Comparison of ENCODE assay signal across 8 cellular contexts in the genomic region with DNA sequence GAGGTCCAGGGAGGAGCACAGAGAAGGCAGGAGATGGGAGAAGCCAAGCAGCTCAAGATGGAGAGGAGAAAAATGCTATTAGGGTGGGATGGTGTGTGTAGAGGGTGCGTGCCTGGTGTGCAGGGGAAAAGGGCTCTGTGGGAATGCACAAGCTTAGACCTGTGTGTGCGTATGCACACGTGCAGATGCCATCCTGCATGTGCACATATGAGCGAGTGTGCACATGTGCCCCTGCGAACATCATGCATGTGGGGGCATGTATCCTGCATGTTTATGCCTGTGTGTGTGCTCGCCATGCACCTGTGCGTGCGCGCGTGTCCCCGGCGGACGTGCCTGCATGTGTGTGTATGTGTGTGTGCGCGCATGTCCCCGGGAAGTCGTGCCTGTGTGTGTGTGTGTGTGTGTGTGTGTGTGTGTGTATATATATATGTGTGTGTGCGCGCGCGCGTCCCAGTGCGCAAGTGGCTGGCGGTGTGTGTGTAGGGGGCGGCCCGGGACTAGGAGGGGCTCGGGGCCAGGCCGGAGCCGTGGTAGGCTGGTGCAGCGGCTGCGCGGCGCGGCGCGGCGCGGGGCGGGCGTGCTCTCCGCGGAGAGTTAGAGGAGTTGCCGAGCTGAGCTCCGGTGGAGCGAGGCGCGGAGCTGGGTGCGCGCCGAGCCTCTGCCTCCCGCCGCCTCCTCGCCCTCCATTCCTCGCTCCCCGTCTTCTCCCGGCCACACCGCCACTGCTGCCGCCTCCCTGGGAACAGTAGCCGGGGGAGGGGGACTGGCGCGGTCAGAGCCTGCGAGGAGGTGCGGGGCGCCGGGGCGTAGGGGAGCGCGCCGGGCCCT. TPM values are rescaled to one million over a fixed set of nuclear protein-coding genes. Genes with fewer than 3 reads are reported as not detected.
DNase-seq lines count a peak whose midpoint lies in the region; ATAC-seq, FAIRE-seq and TF ChIP-seq lines count a peak whose summit lies in the region.

Gene KCNJ12, plus strand, starts transcription at position 601 of the 828 bp plus-strand sequence. CDS start 38,986 bp downstream, outside the sequence.

- H3K9me3 Mint-ChIP-seq in mesothelial cell of epicardium: no peaks in the 10 kb centered on the region

- no peaks in the 10 kb centered on the region for H3K9me3 ChIP-seq in A549
- H3K9me3 ChIP-seq in ectodermal cell (ENCODE audit: control insufficient read depth, low read length): no peaks in the 10 kb centered on the region
- H3K9me3 ChIP-seq in uterus: no peaks in the 10 kb centered on the region
- no peaks in the 10 kb centered on the region for H3K9me3 ChIP-seq in small intestine (ENCODE audit: control insufficient read depth, low read depth)
- H3K9me3 ChIP-seq in HAP-1: no peaks in the 10 kb centered on the region

- H3K4me2 ChIP-seq in A549: peak within 1 kb of the TSS; percentile 89

- H3K36me3 ChIP-seq in ectodermal cell (ENCODE audit: control insufficient read depth, insufficient read depth, low read length): no peaks in the 10 kb centered on the region
- H3K36me3 ChIP-seq in uterus: no peaks in the 10 kb centered on the region
- H3K36me3 ChIP-seq in small intestine (ENCODE audit: control insufficient read depth in 2 of 2, insufficient read depth in 2 of 2, low read length in 2 of 2): no peaks in the 10 kb centered on the region
- H3K36me3 ChIP-seq in HAP-1 (replicated peaks): no peaks in the 10 kb centered on the region

- POLR2A ChIA-PET in A549 (lab: Yijun Ruan, JAX): no interaction called here

- H3K27me3 ChIP-seq in ectodermal cell (ENCODE audit: control insufficient read depth, insufficient read depth, low read length, poor library complexity, severe bottlenecking): peaks cover 47% of the 10 kb centered on the region
- H3K27me3 ChIP-seq in uterus: peaks cover 0 to 4% of the 10 kb centered on the region in 2 donors
- peaks cover 6 to 22% of the 10 kb centered on the region in 2 donors for H3K27me3 ChIP-seq in small intestine (ENCODE audit: control insufficient read depth in 2 of 2, insufficient read depth in 2 of 2, low read length in 2 of 2)
- H3K27me3 ChIP-seq in HAP-1 (ENCODE audit: low read depth): peaks cover 13% of the 10 kb centered on the region

- intact Hi-C loops in uterus (cut with DNase I; ENCODE audit: low total_unique reads): no loop called here

- no peak for TF ChIP-seq EP300 in A549 (IDR thresholded peaks at IDR 0.05)

- H3K27me3 Mint-ChIP-seq in mesothelial cell of epicardium (ENCODE audit: low read depth): peaks cover 77% of the 10 kb centered on the region

- H3K36me3 Mint-ChIP-seq in mesothelial cell of epicardium: no peaks in the 10 kb centered on the region

- in situ Hi-C loops in HAP-1 (cut with MboI; ENCODE audit: low sequenced_read_pairs): no loop called here

- H3K4me3 Mint-ChIP-seq in mesothelial cell of epicardium: peak within 1 kb of the TSS; percentile 62

- TF ChIP-seq POLR2A in A549 (IDR thresholded peaks at IDR 0.05; ENCODE audit: low read length): peak; percentile 15; the same call in 1 of the 2 replicates
- no peak for TF ChIP-seq POLR2A in uterus (IDR thresholded peaks at IDR 0.05)

- CTCF ChIA-PET in A549 (lab: Yijun Ruan, JAX): interaction anchor here (1.1 to 4.0 kb wide), 6 partner anchors 11 to 137 kb away, joined by 3 to 20 read pairs (median 8); no protein-coding TSS in a partner anchor

- DNase-seq in A549 (ENCODE audit: low read depth in 1 of 2, low spot score in 1 of 2): peak in 1 of 2 experiments; percentile 43
- DNase-seq in HK-2 (ENCODE audit: unreplicated experiment): peak; percentile 31
- DNase-seq in mesothelial cell of epicardium (ENCODE audit: low spot score in 2 of 2, unreplicated experiment in 2 of 2): peak in 1 of 2 experiments; percentile 47
- no peak for DNase-seq in uterus
- DNase-seq in small intestine: no peak
- no peak for DNase-seq in HAP-1 (ENCODE audit: low spot score in 2 of 2)
- DNase-seq in KG1 (lab: John Stamatoyannopoulos, UW): no peak

- H3K4me3 ChIP-seq in A549 (peak within 1 kb of the TSS; percentile 52), ectodermal cell (ENCODE audit: insufficient read depth, low read depth, low read length) (peak within 1 kb of the TSS; percentile 41), uterus (peak within 1 kb of the TSS; percentile 15 to 44), small intestine (ENCODE audit: low read depth in 1 of 2, low read length in 2 of 2) (peak within 1 kb of the TSS in 1 of 2 donors; percentile 2), HAP-1 (no peak within 1 kb of the TSS)

- FAIRE-seq in A549 (lab: Jason Lieb, UNC) (no peak), small intestine (lab: Jason Lieb, UNC) (no peak)

- peaks cover 13% of the 10 kb centered on the region for H3K4me1 Mint-ChIP-seq in mesothelial cell of epicardium

- TF ChIP-seq CTCF in A549 (IDR thresholded peaks at IDR 0.05) (no peak), mesothelial cell of epicardium (IDR thresholded peaks at IDR 0.05; ENCODE audit: unreplicated experiment) (no peak), uterus (IDR thresholded peaks at IDR 0.05) (no peak)

- peak within 1 kb of the TSS; percentile 62 to 85 for H3K27ac ChIP-seq in A549
- H3K27ac ChIP-seq in ectodermal cell (ENCODE audit: insufficient read depth, low read depth, low read length, poor library complexity, severe bottlenecking): no peak within 1 kb of the TSS
- H3K27ac ChIP-seq in uterus: no peak within 1 kb of the TSS
- no peak within 1 kb of the TSS for H3K27ac ChIP-seq in small intestine (ENCODE audit: low read depth in 1 of 2, low read length in 1 of 2)

- H3K4me1 ChIP-seq in A549: peaks cover 4% of the 10 kb centered on the region; the same call in 1 of the 3 replicates
- peaks cover 25% of the 10 kb centered on the region for H3K4me1 ChIP-seq in ectodermal cell (ENCODE audit: control insufficient read depth, insufficient read depth, low read length)
- peaks cover 0 to 20% of the 10 kb centered on the region in 2 donors for H3K4me1 ChIP-seq in uterus
- H3K4me1 ChIP-seq in small intestine (ENCODE audit: control insufficient read depth in 2 of 2, insufficient read depth in 1 of 2, low read depth in 1 of 2, low read length in 1 of 2): peaks cover 0 to 3% of the 10 kb centered on the region in 2 donors
- H3K4me1 ChIP-seq in HAP-1: no peaks in the 10 kb centered on the region

- no peak for TF ChIP-seq RAD21 in A549 (conservative IDR thresholded peaks at IDR 0.05 in 1 of 2, IDR thresholded peaks at IDR 0.05 in 1 of 2)

- peak; percentile 21 to 38; a peak in 5 of 6 replicates for ATAC-seq in A549

- no peak within 1 kb of the TSS for H3K27ac Mint-ChIP-seq in mesothelial cell of epicardium

- 75% methylated on average over 50 of the region's 69 CpGs for WGBS in A549 (ENCODE audit: missing lambda C conversion rate)
- 19% methylated on average over 69 of the region's 69 CpGs for WGBS in ectodermal cell, 2 experiments
- WGBS in small intestine, 3 donors: 7 to 17% (median 9%) methylated on average over 38 to 69 of the region's 69 CpGs

TF ChIP-seq in A549, 52 proteins besides CTCF, POLR2A, EP300 and RAD21:
- TF ChIP-seq RNF2 (IDR thresholded peaks at IDR 0.05; ENCODE audit: borderline replicate concordance, low read depth) (no peak), ZNF302 (CRISPR knock-in tag; IDR thresholded peaks at IDR 0.05) (no peak), ZSCAN20 (CRISPR knock-in tag; IDR thresholded peaks at IDR 0.05) (no peak), NR3C1 (IDR thresholded peaks at IDR 0.05) (no peak), HEYL (CRISPR knock-in tag; IDR thresholded peaks at IDR 0.05) (no peak), HOXA7 (CRISPR knock-in tag; IDR thresholded peaks at IDR 0.05) (no peak)

RNA-seq across cellular contexts. Expression of gene KCNJ12, which starts in this region (rescaled TPM):
- polyA plus RNA-seq in A549 (2011; rRNA removed) (0.34 and 0.38 TPM in 2 replicates), A549 (2017; fragmentation: RNase III; extraction: RNeasy Plus Mini Kit Qiagen cat#74134 plus additional on column Dnase treatment) (0.44 to 0.54 TPM (median 0.46 TPM) in 3 replicates), small intestine (1 to 10 TPM in 1 of 3 donors, not detected in 2; 2.0 TPM)
- polyA plus RNA-seq in A549 (2012; cell fraction: cytosol; rRNA removed): 0.82 and 1.0 TPM in 2 replicates
- polyA plus RNA-seq in A549 (2012; cell fraction: nucleus; rRNA removed): 1.5 and 1.7 TPM in 2 replicates
- 0.37 and 0.44 TPM in 2 replicates for polyA minus RNA-seq in A549 (2011; rRNA and poly(A)+ RNA removed)
- 1.1 TPM for polyA plus RNA-seq in ectodermal cell (2013, experiment 1 of 4)
- polyA plus RNA-seq in ectodermal cell (2013, experiment 2 of 4): 1.2 TPM
- 1.2 TPM for polyA plus RNA-seq in ectodermal cell (2013, experiment 3 of 4)
- polyA plus RNA-seq in ectodermal cell (2013, experiment 4 of 4): 1.3 TPM
- total RNA-seq in mesothelial cell of epicardium (0.53 to 0.76 TPM (median 0.54 TPM) in 3 replicates), uterus (10 to 100 TPM in 1 of 4 donors, 1 to 10 TPM in 2, under 1 TPM in 1; 0.51 to 11.8 (median 5.3) TPM)

Comparison
In these comparisons a context has a peak if more than half of its experiments do, and no peak if none do; other contexts are left out.
1. H3K27ac ChIP-seq: peak in A549 (2 of 2); none in ectodermal cell (single experiment), uterus (0 of 2) and small intestine (0 of 2).